In genomic region chr4:7737268-7737645, GRCh38 we compare ENCODE assay signal across 32 cellular contexts.
"Had no signal": no experiment of that assay in that cellular context is flagged by ENCODE, and none has a peak within 500 bp of the region (broad histone marks: within the 10 kb centered on the region; RNA-seq: fewer than 3 reads in every experiment).

No MANE protein-coding gene starts in this region.

- H3K27ac ChIP-seq: body of pancreas, brain microvascular endothelial cell, breast epithelium, VCaP had no signal

- FAIRE-seq: astrocyte, TTC549 had no signal

- H3K4me3 ChIP-seq: body of pancreas, breast epithelium had no signal

- ATAC-seq: activated CD8-positive, alpha-beta T cell treated with anti-CD3 and anti-CD28 coated beads for 36 hours; activated naive CD8-positive, alpha-beta T cell treated with anti-CD3 and anti-CD28 coated beads, Interleukin-2, amount 50 U/mL, for 24 hours; activated T-cell treated with anti-CD3 and anti-CD28 coated beads, Interleukin-2, amount 50 U/mL, for 4 hours; activated T-cell treated with anti-CD3 and anti-CD28 coated beads, Interleukin-2, amount 50 U/mL, for 72 hours; activated T-helper 17 cell treated with anti-CD3 and anti-CD28 coated beads, Interleukin-2, amount 50 U/mL, for 72 hours; body of pancreas had no signal

- H3K4me1 ChIP-seq: body of pancreas, breast epithelium had no signal

- H3K36me3 ChIP-seq: brain microvascular endothelial cell, breast epithelium had no signal

- H3K9me3 ChIP-seq: body of pancreas had no signal

- H3K27me3 ChIP-seq: body of pancreas, breast epithelium had no signal

- DNase-seq: activated B cell treated with CpG ODN at 0.5 μM for 24 hours; activated CD4-positive, alpha-beta memory T cell treated with anti-CD3 and anti-CD28 coated beads for 36 hours; activated CD4-positive, alpha-beta T cell treated with anti-CD3 and anti-CD28 coated beads for 4 hours; activated CD4-positive, alpha-beta T cell treated with anti-CD3 and anti-CD28 coated beads, Interleukin-2, amount 10 ng/mL, durations not matched to agents 24 days and 14 days; activated CD4-positive, alpha-beta T cell treated with anti-CD3 and anti-CD28 coated beads, Interleukin-2, amount 50 U/mL, for 1 hour; activated CD4-positive, alpha-beta T cell treated with anti-CD3 and anti-CD28 coated beads, Interleukin-2, amount 50 U/mL, for 4 hours; activated CD4-positive, CD25-positive, alpha-beta regulatory T cell treated with anti-CD3 and anti-CD28 coated beads, Interleukin-2, amount 50 U/mL, for 72 hours; activated CD8-positive, alpha-beta memory T cell treated with anti-CD3 and anti-CD28 coated beads, Interleukin-2, amount 50 U/mL, for 4 hours; activated CD8-positive, alpha-beta T cell treated with anti-CD3 and anti-CD28 coated beads for 36 hours; activated gamma-delta T cell; activated naive CD4-positive, alpha-beta T cell treated with anti-CD3 and anti-CD28 coated beads, Interleukin-2, amount 10 ng/mL, durations not matched to agents 7 days and 5 days; activated naive CD4-positive, alpha-beta T cell treated with Interleukin-2 at 50 U/mL for 16 hours; activated naive CD8-positive, alpha-beta T cell treated with anti-CD3 and anti-CD28 coated beads, Interleukin-2, amount 10 ng/mL, durations not matched to agents 7 days and 5 days; activated naive CD8-positive, alpha-beta T cell treated with anti-CD3 and anti-CD28 coated beads, Interleukin-2, amount 50 U/mL, for 24 hours; activated T-cell treated with anti-CD3 and anti-CD28 coated beads for 4 hours; activated T-cell treated with anti-CD3 and anti-CD28 coated beads, Interleukin-2, amount 50 U/mL, for 1 hour; activated T-cell treated with anti-CD3 and anti-CD28 coated beads, Interleukin-2, amount 50 U/mL, for 4 hours; activated T-cell treated with anti-CD3 and anti-CD28 coated beads, Interleukin-2, amount 50 U/mL, for 72 hours; amygdala; anterior cingulate cortex; body of pancreas; central memory CD4-positive, alpha-beta T cell; SW 1271; T-helper 1 cell; T-helper 2 cell; T-helper 9 cell had no signal
